8 cellular contexts compared by ENCODE assay signal in the genomic region with DNA sequence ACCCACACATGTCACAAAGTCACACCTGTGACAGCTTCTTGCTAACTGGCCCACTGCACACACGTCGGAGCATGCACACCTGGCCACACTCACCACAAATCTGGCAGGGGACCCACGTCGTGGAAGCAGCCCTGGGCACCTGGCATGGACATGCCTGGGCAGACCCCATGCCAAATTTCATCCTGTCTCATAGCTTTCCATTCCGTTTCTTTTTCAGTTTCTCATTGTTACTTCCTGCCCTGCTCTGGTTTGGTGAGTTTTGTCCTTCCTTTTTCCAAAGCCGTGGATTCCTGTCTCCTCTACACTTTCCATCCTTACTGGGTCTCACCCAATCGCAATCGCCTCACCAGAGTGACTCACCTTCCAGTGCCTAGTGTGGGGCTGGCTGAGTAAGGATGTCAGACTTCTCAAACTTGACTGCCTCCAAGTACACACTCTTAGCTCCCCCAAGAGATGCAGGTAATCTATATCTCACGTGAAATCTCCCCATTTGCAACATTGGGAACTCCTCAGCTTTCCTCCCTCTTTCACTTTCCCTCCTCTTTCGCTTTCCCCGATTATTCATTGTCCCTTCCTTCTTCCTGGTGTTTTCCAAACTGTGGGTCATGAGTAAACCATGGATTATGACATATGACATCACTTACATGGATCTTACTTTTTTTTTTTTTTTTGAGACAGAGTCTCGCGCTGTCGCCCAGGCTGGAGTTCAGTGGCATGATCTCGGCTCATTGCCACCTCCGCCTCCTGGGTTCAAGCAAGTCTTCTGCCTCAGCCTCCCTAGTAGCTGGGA. TPM values are rescaled to one million over a fixed set of nuclear protein-coding genes. Genes with fewer than 3 reads are reported as not detected.
DNase-seq lines count a peak whose midpoint lies in the region; FAIRE-seq and TF ChIP-seq lines count a peak whose summit lies in the region.

No MANE protein-coding gene starts in this region.

- 50% methylated on average over 16 of the region's 16 CpGs for WGBS in esophagus muscularis mucosa

- peaks cover 21 to 48% (median 46%) of the 10 kb centered on the region in 4 donors for H3K4me1 ChIP-seq in esophagus muscularis mucosa

- H3K27me3 Mint-ChIP-seq in T-helper 1 cell treated with Interleukin-12 subunit alpha and Interleukin-12 subunit beta and Interleukin-4 antibody, amounts not matched to agents 30 μg/mL and 1 μg/mL, for 36 hours (ENCODE audit: low read depth) = peaks cover 5% of the 10 kb centered on the region

- intact Hi-C loops in esophagus muscularis mucosa (cut with DNase I) = no loop called here

- peaks cover 21% of the 10 kb centered on the region for H3K4me1 Mint-ChIP-seq in T-helper 1 cell treated with Interleukin-12 subunit alpha and Interleukin-12 subunit beta and Interleukin-4 antibody, amounts not matched to agents 30 μg/mL and 1 μg/mL, for 36 hours (ENCODE audit: low read depth)

- no peaks in the 10 kb centered on the region for H3K9me3 Mint-ChIP-seq in T-helper 1 cell treated with Interleukin-12 subunit alpha and Interleukin-12 subunit beta and Interleukin-4 antibody, amounts not matched to agents 30 μg/mL and 1 μg/mL, for 36 hours

- H3K27ac Mint-ChIP-seq in T-helper 1 cell treated with Interleukin-12 subunit alpha and Interleukin-12 subunit beta and Interleukin-4 antibody, amounts not matched to agents 30 μg/mL and 1 μg/mL, for 36 hours = peak overlapping the region; percentile 84

- H3K36me3 Mint-ChIP-seq in T-helper 1 cell treated with Interleukin-12 subunit alpha and Interleukin-12 subunit beta and Interleukin-4 antibody, amounts not matched to agents 30 μg/mL and 1 μg/mL, for 36 hours (ENCODE audit: low read depth) = no peaks in the 10 kb centered on the region

- H3K9me3 ChIP-seq in esophagus muscularis mucosa = no peaks in the 10 kb centered on the region

- H3K27ac ChIP-seq in esophagus muscularis mucosa (replicated peaks in 1 of 4) (peak overlapping the region; percentile 97 to 100 (median 98)), skin epidermis (peak overlapping the region in 20 of 21 experiments; percentile 39 to 98 (median 78))

- TF ChIP-seq POLR2A in esophagus muscularis mucosa (IDR thresholded peaks at IDR 0.05; ENCODE audit: low read depth) = no peak

- peak; percentile 42 for DNase-seq in stimulated activated CD4-positive, alpha-beta T cell treated with anti-CD3 and anti-CD28 coated beads, Interleukin-1b, Interleukin-23, amount 100 ng/mL, for 48 hours
- no peak for DNase-seq in stimulated activated CD4-positive, alpha-beta T cell treated with anti-CD3 and anti-CD28 coated beads, Interleukin-12 subunit alpha, Interleukin-12 subunit beta, amount 100 ng/mL, for 4 hours
- DNase-seq in esophagus muscularis mucosa (ENCODE audit: extremely low spot score) (no peak), putamen (ENCODE audit: low spot score) (no peak), D721Med (ENCODE audit: insufficient read length, low spot score) (no peak)
- DNase-seq in activated CD8-positive, alpha-beta memory T cell treated with anti-CD3 and anti-CD28 coated beads, Interleukin-2, amount 50 U/mL, for 4 hours = no peak

- H3K4me3 ChIP-seq in esophagus muscularis mucosa (peak overlapping the region in 1 of 4 donors; percentile 10), skin epidermis (peak overlapping the region in 6 of 7 experiments; percentile 65 to 99 (median 86))

- H3K27me3 ChIP-seq in esophagus muscularis mucosa = no peaks in the 10 kb centered on the region

- FAIRE-seq in D721Med (lab: Jason Lieb, UNC) = no peak

- no peaks in the 10 kb centered on the region for H3K36me3 ChIP-seq in esophagus muscularis mucosa

- peak overlapping the region; percentile 84 for H3K4me3 Mint-ChIP-seq in T-helper 1 cell treated with Interleukin-12 subunit alpha and Interleukin-12 subunit beta and Interleukin-4 antibody, amounts not matched to agents 30 μg/mL and 1 μg/mL, for 36 hours

- TF ChIP-seq CTCF in esophagus muscularis mucosa (IDR thresholded peaks at IDR 0.05) (no peak), D721Med (IDR thresholded peaks at IDR 0.05; ENCODE audit: insufficient read depth, missing control alignments) (no peak)

- TF ChIP-seq EP300 in esophagus muscularis mucosa (IDR thresholded peaks at IDR 0.05) = no peak

RNA-seq across cellular contexts. Expression of gene BBC3, which starts 1.6 kb away (rescaled TPM):
- 10 to 100 TPM in 2 of 4 donors, 1 to 10 TPM in 2; 5.0 to 21.3 (median 11.5) TPM for total RNA-seq in esophagus muscularis mucosa

RNA-seq across cellular contexts. Expression of gene CCDC9, which starts 23.7 kb away (rescaled TPM):
- 10 to 100 TPM; 22.4 to 30.6 (median 25.5) TPM for total RNA-seq in esophagus muscularis mucosa

RNA-seq across cellular contexts. Expression of gene INAFM1, which starts 42.1 kb away (rescaled TPM):
- 10 to 100 TPM; 12.5 to 17.4 (median 16.9) TPM for total RNA-seq in esophagus muscularis mucosa
